In the genomic region with DNA sequence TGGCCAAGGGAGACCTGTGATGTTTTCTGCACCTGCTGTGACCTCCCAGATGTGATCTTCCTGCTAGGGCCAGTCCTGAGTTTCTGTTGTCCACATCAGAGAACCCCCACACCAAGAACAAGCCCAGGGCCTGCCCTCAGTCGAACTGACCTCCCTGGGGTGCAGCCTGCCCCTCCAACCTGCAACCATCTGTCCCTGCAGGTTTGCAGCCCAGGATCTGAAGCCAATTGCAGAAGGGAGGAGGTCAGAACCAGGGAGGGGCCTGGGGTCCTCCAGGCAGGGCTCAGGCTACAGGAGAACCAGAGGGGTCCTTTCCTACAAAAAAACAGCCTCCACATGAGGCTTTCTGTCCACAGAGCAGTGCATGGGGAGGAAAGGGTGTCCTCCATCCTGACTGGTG, we compare ENCODE assay signal across 8 cellular contexts. TPM values are rescaled to one million over a fixed set of nuclear protein-coding genes. Genes with fewer than 3 reads are reported as not detected.
DNase-seq lines count a peak whose midpoint lies in the region; ATAC-seq and TF ChIP-seq lines count a peak whose summit lies in the region.

No MANE protein-coding gene starts in this region.

- H3K27me3 ChIP-seq in CD4-positive, CD25-positive, alpha-beta regulatory T cell (ENCODE audit: control insufficient read depth, insufficient read depth, low read length): no peaks in the 10 kb centered on the region
- H3K27me3 ChIP-seq in MM.1S (replicated peaks; ENCODE audit: insufficient read depth, low read length): no peaks in the 10 kb centered on the region
- no peaks in the 10 kb centered on the region for H3K27me3 ChIP-seq in osteoblast (ENCODE audit: insufficient read depth, low read length)

- H4K20me1 ChIP-seq in MM.1S (ENCODE audit: insufficient read depth, low read length): no peaks in the 10 kb centered on the region
- H4K20me1 ChIP-seq in osteoblast (ENCODE audit: insufficient read depth, low read length): peaks cover 2% of the 10 kb centered on the region

- H2AFZ ChIP-seq in MM.1S (ENCODE audit: low read length): no peak overlapping the region
- H2AFZ ChIP-seq in osteoblast (ENCODE audit: low read length): no peak overlapping the region

- H3K4me1 ChIP-seq in CD4-positive, CD25-positive, alpha-beta regulatory T cell (ENCODE audit: control insufficient read depth, insufficient read depth, low read length, poor library complexity, severe bottlenecking): peaks cover 16% of the 10 kb centered on the region
- H3K4me1 ChIP-seq in MM.1S (ENCODE audit: low read length) (0 out of 2 replicates have a peak, but pooled peaks cover 3% of the 10 kb centered on the region), osteoblast (ENCODE audit: insufficient read depth, low read length) (peaks cover 16% of the 10 kb centered on the region)

- peak overlapping the region in 2 of 3 donors; percentile 22 to 60 for H3K27ac Mint-ChIP-seq in CD4-positive, CD25-positive, alpha-beta regulatory T cell
- peak overlapping the region; percentile 83 to 90 for H3K27ac Mint-ChIP-seq in effector memory CD8-positive, alpha-beta T cell

- no peak overlapping the region for H3K27ac ChIP-seq in CD4-positive, CD25-positive, alpha-beta regulatory T cell (ENCODE audit: insufficient read depth, low read length, poor library complexity, severe bottlenecking)
- H3K27ac ChIP-seq in MM.1S (ENCODE audit: low read length) (no peak overlapping the region), osteoblast (ENCODE audit: low read depth, low read length) (no peak overlapping the region)

- H3K9ac ChIP-seq in MM.1S (ENCODE audit: low read length): no peak overlapping the region

- peak overlapping the region; percentile 26 for H3K4me3 ChIP-seq in CD4-positive, CD25-positive, alpha-beta regulatory T cell (ENCODE audit: low read depth, low read length)
- H3K4me3 ChIP-seq in MM.1S (ENCODE audit: low read length) (peak overlapping the region; percentile 45), osteoblast (ENCODE audit: insufficient read depth, low read length) (peak overlapping the region; percentile 88)

- no peaks in the 10 kb centered on the region for H3K27me3 Mint-ChIP-seq in CD4-positive, CD25-positive, alpha-beta regulatory T cell
- no peaks in the 10 kb centered on the region for H3K27me3 Mint-ChIP-seq in effector memory CD8-positive, alpha-beta T cell

- H3K4me1 Mint-ChIP-seq in CD4-positive, CD25-positive, alpha-beta regulatory T cell: peaks cover 5 to 33% (median 14%) of the 10 kb centered on the region in 4 donors
- peaks cover 16 to 19% of the 10 kb centered on the region in 2 donors for H3K4me1 Mint-ChIP-seq in effector memory CD8-positive, alpha-beta T cell (ENCODE audit: low read depth in 2 of 2)

- peaks cover 14% of the 10 kb centered on the region for H3F3A ChIP-seq in MM.1S (ENCODE audit: insufficient read depth, low read length)

- peaks cover 3% of the 10 kb centered on the region for H3K36me3 Mint-ChIP-seq in CD4-positive, CD25-positive, alpha-beta regulatory T cell
- peaks cover 13% of the 10 kb centered on the region for H3K36me3 Mint-ChIP-seq in effector memory CD8-positive, alpha-beta T cell (ENCODE audit: insufficient read depth)

- H3K4me3 Mint-ChIP-seq in CD4-positive, CD25-positive, alpha-beta regulatory T cell: peak overlapping the region; percentile 78 to 88 (median 83)
- H3K4me3 Mint-ChIP-seq in effector memory CD8-positive, alpha-beta T cell: peak overlapping the region; percentile 88 to 89

- H3K9me3 Mint-ChIP-seq in CD4-positive, CD25-positive, alpha-beta regulatory T cell: no peaks in the 10 kb centered on the region
- no peaks in the 10 kb centered on the region for H3K9me3 Mint-ChIP-seq in effector memory CD8-positive, alpha-beta T cell

- DNase-seq in CD4-positive, CD25-positive, alpha-beta regulatory T cell: no peak
- no peak for DNase-seq in MM.1S
- no peak for DNase-seq in effector memory CD8-positive, alpha-beta T cell
- no peak for DNase-seq in osteoblast (ENCODE audit: insufficient read length, low spot score, missing footprints)
- no peak for DNase-seq in NCI-H345 treated with DMSO at 0.1 percent for 48 hours (lab: John Stamatoyannopoulos, UW; ENCODE audit: unreplicated experiment)
- no peak for DNase-seq in NCI-H187 treated with DMSO at 0.1 percent for 48 hours (lab: John Stamatoyannopoulos, UW)
- no peak for DNase-seq in RPMI8226

- H3K36me3 ChIP-seq in CD4-positive, CD25-positive, alpha-beta regulatory T cell (ENCODE audit: control insufficient read depth, insufficient read depth, low read length): peaks cover 6% of the 10 kb centered on the region
- no peaks in the 10 kb centered on the region for H3K36me3 ChIP-seq in MM.1S (replicated peaks; ENCODE audit: insufficient read depth, low read length)
- H3K36me3 ChIP-seq in osteoblast (ENCODE audit: insufficient read depth, low read length): peaks cover 15% of the 10 kb centered on the region

- no peak for ATAC-seq in CD4-positive, CD25-positive, alpha-beta regulatory T cell (ENCODE audit: low read depth in 2 of 2)
- no peak for ATAC-seq in effector memory CD8-positive, alpha-beta T cell (replicated peaks)
- no peak for ATAC-seq in GM21786 (IDR thresholded peaks at IDR 0.05; ENCODE audit: unreplicated experiment)

- no peak for TF ChIP-seq CTCF in MM.1S (IDR thresholded peaks at IDR 0.05; ENCODE audit: low read length)
- no peak for TF ChIP-seq CTCF in osteoblast (IDR thresholded peaks at IDR 0.05; ENCODE audit: extremely low read depth, low read depth, low read length)

- H3K79me2 ChIP-seq in MM.1S (ENCODE audit: low read length): no peaks in the 10 kb centered on the region
- peaks cover 43% of the 10 kb centered on the region for H3K79me2 ChIP-seq in osteoblast (ENCODE audit: insufficient read depth, low read length)

- no peaks in the 10 kb centered on the region for H3K9me2 ChIP-seq in MM.1S (replicated peaks; ENCODE audit: insufficient read depth, low read length)

- H3K4me2 ChIP-seq in MM.1S (ENCODE audit: low read depth, low read length) (peak overlapping the region; percentile 79), osteoblast (ENCODE audit: insufficient read depth, low read length) (peak overlapping the region; percentile 87)

- no peaks in the 10 kb centered on the region for H3K9me3 ChIP-seq in CD4-positive, CD25-positive, alpha-beta regulatory T cell (ENCODE audit: control insufficient read depth in 2 of 2, low read length in 2 of 2)
- H3K9me3 ChIP-seq in MM.1S (replicated peaks; ENCODE audit: insufficient read depth, low read length) (no peaks in the 10 kb centered on the region), osteoblast (ENCODE audit: low read depth, low read length) (no peaks in the 10 kb centered on the region)

RNA-seq across cellular contexts. Expression of a gene that starts 0.8 kb away (rescaled TPM):
- total RNA-seq in CD4-positive, CD25-positive, alpha-beta regulatory T cell: 16.4 TPM
- 1 to 10 TPM in 3 of 4 donors, under 1 TPM in 1; 0.91 to 2.7 (median 1.9) TPM for polyA plus RNA-seq in CD4-positive, CD25-positive, alpha-beta regulatory T cell
- total RNA-seq in osteoblast: 25.3 and 36.2 TPM in 2 replicates

RNA-seq across cellular contexts. Expression of a gene that starts 8.2 kb away (rescaled TPM):
- total RNA-seq in CD4-positive, CD25-positive, alpha-beta regulatory T cell: 45.4 TPM
- polyA plus RNA-seq in CD4-positive, CD25-positive, alpha-beta regulatory T cell: 10 to 100 TPM; 33.0 to 38.3 (median 35.6) TPM
- total RNA-seq in osteoblast: 74.3 and 79.3 TPM in 2 replicates

RNA-seq across cellular contexts. Expression of a gene that starts 8.4 kb away (rescaled TPM):
- total RNA-seq in CD4-positive, CD25-positive, alpha-beta regulatory T cell: 49.8 TPM
- 10 to 100 TPM; 24.5 to 47.9 (median 33.4) TPM for polyA plus RNA-seq in CD4-positive, CD25-positive, alpha-beta regulatory T cell
- total RNA-seq in osteoblast: 52.7 and 55.4 TPM in 2 replicates

RNA-seq across cellular contexts. Expression of a gene that starts 24.1 kb away (rescaled TPM):
- 32.7 TPM for total RNA-seq in CD4-positive, CD25-positive, alpha-beta regulatory T cell
- 1 to 10 TPM in 3 of 4 donors, under 1 TPM in 1; 0.65 to 1.6 (median 1.4) TPM for polyA plus RNA-seq in CD4-positive, CD25-positive, alpha-beta regulatory T cell
- 9.0 and 9.4 TPM in 2 replicates for total RNA-seq in osteoblast

RNA-seq across cellular contexts. Expression of a gene that starts 32.1 kb away (rescaled TPM):
- 1.5 TPM for total RNA-seq in CD4-positive, CD25-positive, alpha-beta regulatory T cell
- polyA plus RNA-seq in CD4-positive, CD25-positive, alpha-beta regulatory T cell: not detected
- 0.59 and 1.1 TPM in 2 replicates for total RNA-seq in osteoblast

Comparison
In these comparisons a context has a peak if more than half of its experiments do, and no peak if none do; other contexts are left out.
1. H3K4me3 ChIP-seq: peak in every context shown above with its lines; median percentile 88 in osteoblast; 45 in MM.1S; 26 in CD4-positive, CD25-positive, alpha-beta regulatory T cell.